1 cellular context compared by ENCODE assay signal in the genomic region with DNA sequence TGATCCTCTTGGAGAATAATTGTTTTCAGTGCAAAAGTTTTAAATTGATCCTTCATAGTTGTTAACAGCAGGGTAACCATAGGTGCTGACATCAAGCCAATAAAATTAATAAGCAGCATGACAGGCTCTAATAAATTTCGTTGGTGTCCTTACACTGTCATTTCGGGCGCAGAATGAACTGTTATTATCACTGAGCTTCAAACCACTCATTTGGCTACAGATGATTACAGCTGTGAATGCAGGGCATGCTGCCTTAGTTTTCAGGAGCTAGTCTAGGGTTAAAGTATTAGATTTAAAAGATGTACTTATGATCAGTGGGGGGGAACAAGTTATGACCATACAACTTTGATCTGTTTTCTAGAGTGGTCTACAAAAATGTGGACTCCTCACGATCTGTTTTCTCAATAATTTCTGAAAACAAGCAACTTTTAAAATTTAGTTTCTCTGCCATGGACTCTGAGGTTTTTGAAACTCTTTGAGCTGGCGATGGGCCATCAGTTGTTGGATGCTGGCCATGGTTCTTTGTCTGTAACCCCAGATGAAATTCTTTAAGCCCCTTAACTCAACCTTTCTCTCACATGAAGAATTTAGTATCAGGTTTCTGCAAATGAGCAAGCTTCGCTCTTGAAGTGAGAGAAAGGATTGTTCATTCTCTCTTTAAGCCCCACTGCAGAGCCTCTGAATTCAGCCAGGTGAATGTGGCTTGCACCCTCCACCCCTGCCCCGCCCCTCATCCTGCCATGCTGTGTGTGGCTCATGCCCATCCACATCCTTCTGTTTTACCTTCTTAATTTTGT.
TF ChIP-seq lines count a peak whose summit lies in the region.

No MANE protein-coding gene starts in this region.

TF ChIP-seq in GM12878, 131 proteins besides CTCF, POLR2A, EP300 and RAD21 (continued from another document):
- TF ChIP-seq TCF12 (IDR thresholded peaks at IDR 0.05; ENCODE audit: low read depth, low read length): no peak
- no peak for TF ChIP-seq FOXK2 (IDR thresholded peaks at IDR 0.05)
- TF ChIP-seq NFXL1 (IDR thresholded peaks at IDR 0.05; ENCODE audit: borderline replicate concordance): no peak
- no peak for TF ChIP-seq NBN (IDR thresholded peaks at IDR 0.05)
